8 cellular contexts compared by ENCODE assay signal in the genomic region with DNA sequence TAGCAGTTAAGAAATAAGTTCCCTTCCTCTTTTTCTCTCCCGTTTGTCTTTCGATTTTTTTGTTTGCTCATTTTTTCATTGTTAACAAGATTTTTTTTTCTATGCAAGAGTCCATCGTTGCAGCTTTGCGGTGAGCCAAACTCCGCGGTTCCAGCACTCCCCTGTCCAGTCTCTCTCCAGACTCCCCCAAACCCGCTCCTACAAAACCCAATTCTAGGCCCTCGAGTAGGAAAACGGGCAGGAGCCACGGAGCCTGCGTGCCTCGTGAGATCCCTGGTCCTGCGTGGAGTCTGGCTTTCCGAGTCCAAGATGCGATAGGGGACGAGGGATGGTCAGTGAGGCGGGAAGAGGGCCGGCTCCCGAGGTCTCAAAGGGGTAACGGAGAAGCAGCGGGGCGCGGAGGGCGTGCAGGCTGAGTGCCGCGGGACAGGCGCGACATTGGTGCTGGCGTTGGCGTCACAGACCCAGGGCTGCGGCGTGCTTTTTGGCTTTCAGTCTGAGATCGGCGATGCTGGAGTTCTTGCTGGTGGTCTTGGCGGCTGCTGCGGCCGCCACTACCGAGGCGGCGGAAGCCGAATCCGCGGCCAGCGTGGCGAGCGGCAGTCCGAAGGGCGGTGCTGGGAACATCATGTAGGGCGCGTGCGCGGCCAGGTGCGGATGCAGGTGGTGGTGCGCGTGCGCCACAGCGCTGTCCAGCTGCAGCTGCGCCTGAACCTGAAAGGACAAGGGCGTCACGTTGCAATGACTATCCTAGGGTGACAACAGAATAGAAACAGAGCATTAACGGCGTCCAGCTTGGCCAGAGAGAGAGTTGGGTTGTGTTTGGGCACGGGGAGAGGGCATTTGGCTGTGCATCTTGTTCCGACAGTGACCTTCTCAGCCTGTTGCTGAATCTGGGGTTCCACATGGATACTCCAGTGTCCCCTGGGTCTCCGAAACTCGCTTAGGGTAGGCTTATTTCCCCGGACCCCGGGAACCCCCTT. TPM values are rescaled to one million over a fixed set of nuclear protein-coding genes. Genes with fewer than 3 reads are reported as not detected.
DNase-seq lines count a peak whose midpoint lies in the region; ATAC-seq and TF ChIP-seq lines count a peak whose summit lies in the region.

No MANE protein-coding gene starts in this region.

- intact Hi-C loops in body of pancreas (cut with DNase I) (no loop called here), left colon (cut with DNase I, micrococcal nuclease) (no loop called here)

- peaks cover 7% of the 10 kb centered on the region for H3K4me1 ChIP-seq in KMS-11 (ENCODE audit: low read depth, poor library complexity, severe bottlenecking)
- peaks cover 11% of the 10 kb centered on the region for H3K4me1 ChIP-seq in body of pancreas
- H3K4me1 ChIP-seq in GM23248 (ENCODE audit: insufficient read depth): no peaks in the 10 kb centered on the region; the same call in 1 of the 2 replicates

- no peak overlapping the region for H3K27ac ChIP-seq in KMS-11
- H3K27ac ChIP-seq in body of pancreas: no peak overlapping the region
- no peak overlapping the region for H3K27ac ChIP-seq in GM23248

- in situ Hi-C loops in GM23248 (cut with MboI): no loop called here

- H3K27ac Mint-ChIP-seq in T-helper 1 cell treated with Interleukin-12 subunit alpha and Interleukin-12 subunit beta and Interleukin-4 antibody, amounts not matched to agents 30 μg/mL and 1 μg/mL, for 36 hours: peak overlapping the region; percentile 69

- H4K20me1 ChIP-seq in KMS-11 (ENCODE audit: insufficient read depth): no peaks in the 10 kb centered on the region
- H4K20me1 ChIP-seq in GM23248 (ENCODE audit: insufficient read depth): no peaks in the 10 kb centered on the region

- peak overlapping the region; percentile 94 for H3K4me2 ChIP-seq in KMS-11
- H3K4me2 ChIP-seq in GM23248 (ENCODE audit: unreplicated experiment): no peak overlapping the region

- WGBS in body of pancreas, 2 donors: 1 to 3% methylated on average over 41 to 68 of the region's 68 CpGs
- 95% methylated on average over 67 to 68 of the region's 68 CpGs for WGBS in GM23248 (ENCODE audit: low coverage in 1 of 2, low lambda C conversion rate in 2 of 2, missing lambda C conversion rate in 2 of 2), 2 experiments

- H3K79me2 ChIP-seq in KMS-11 (ENCODE audit: insufficient read depth, low read depth): no peaks in the 10 kb centered on the region
- H3K79me2 ChIP-seq in GM23248 (ENCODE audit: insufficient read depth): peaks cover 22% of the 10 kb centered on the region

- H3K4me1 Mint-ChIP-seq in T-helper 1 cell treated with Interleukin-12 subunit alpha and Interleukin-12 subunit beta and Interleukin-4 antibody, amounts not matched to agents 30 μg/mL and 1 μg/mL, for 36 hours (ENCODE audit: low read depth): peaks cover 10% of the 10 kb centered on the region

- peak; percentile 80 for DNase-seq in DMS53 treated with DMSO at 0.1 percent for 48 hours (lab: John Stamatoyannopoulos, UW; ENCODE audit: unreplicated experiment)
- DNase-seq in body of pancreas: peak; percentile 85 to 89 (median 88)
- DNase-seq in left colon: peak; percentile 81 to 84
- DNase-seq in stimulated activated CD4-positive, alpha-beta T cell treated with anti-CD3 and anti-CD28 coated beads, Interleukin-4, amount 100 ng/mL, for 24 hours: peak; percentile 70
- no peak for DNase-seq in GM23248

- TF ChIP-seq CTCF in KMS-11 (conservative IDR thresholded peaks at IDR 0.05; ENCODE audit: low read depth, low read length): no peak
- TF ChIP-seq CTCF in body of pancreas (IDR thresholded peaks at IDR 0.05): peak in 1 of 7 experiments; percentile 13

- H3K36me3 Mint-ChIP-seq in T-helper 1 cell treated with Interleukin-12 subunit alpha and Interleukin-12 subunit beta and Interleukin-4 antibody, amounts not matched to agents 30 μg/mL and 1 μg/mL, for 36 hours (ENCODE audit: low read depth): no peaks in the 10 kb centered on the region

- peak in 1 of 3 donors; percentile 14 for TF ChIP-seq POLR2A in body of pancreas (IDR thresholded peaks at IDR 0.05)

- H3K27me3 Mint-ChIP-seq in T-helper 1 cell treated with Interleukin-12 subunit alpha and Interleukin-12 subunit beta and Interleukin-4 antibody, amounts not matched to agents 30 μg/mL and 1 μg/mL, for 36 hours (ENCODE audit: low read depth): peaks cover 94% of the 10 kb centered on the region

- peak overlapping the region; percentile 54; the same call in 1 of the 2 replicates for H3K9ac ChIP-seq in KMS-11
- no peak overlapping the region for H3K9ac ChIP-seq in GM23248

- H3K9me2 ChIP-seq in GM23248 (ENCODE audit: insufficient read depth): no peaks in the 10 kb centered on the region

- H3K27me3 ChIP-seq in KMS-11 (ENCODE audit: insufficient read depth, low read depth): no peaks in the 10 kb centered on the region
- peaks cover 0 to 48% of the 10 kb centered on the region in 2 donors for H3K27me3 ChIP-seq in body of pancreas
- no peaks in the 10 kb centered on the region for H3K27me3 ChIP-seq in GM23248 (replicated peaks; ENCODE audit: insufficient read depth)

- H2AFZ ChIP-seq in KMS-11 (ENCODE audit: low read depth): peak overlapping the region; percentile 99
- H2AFZ ChIP-seq in GM23248: no peak overlapping the region

- peak overlapping the region; percentile 95 for H3K4me3 ChIP-seq in KMS-11 (IDR thresholded peaks at IDR 0.05; ENCODE audit: insufficient read depth, low read depth, low read length)
- peak overlapping the region; percentile 38 to 67 for H3K4me3 ChIP-seq in body of pancreas
- no peak overlapping the region for H3K4me3 ChIP-seq in GM23248

- H3K9me3 ChIP-seq in body of pancreas (no peaks in the 10 kb centered on the region), GM23248 (ENCODE audit: low read depth) (no peaks in the 10 kb centered on the region)

- H3K36me3 ChIP-seq in KMS-11 (ENCODE audit: insufficient read depth) (no peaks in the 10 kb centered on the region), body of pancreas (replicated peaks in 1 of 2; ENCODE audit: insufficient read depth in 1 of 2, low read depth in 2 of 2) (no peaks in the 10 kb centered on the region), GM23248 (ENCODE audit: low read depth) (peaks cover 32% of the 10 kb centered on the region)

- H3K4me3 Mint-ChIP-seq in T-helper 1 cell treated with Interleukin-12 subunit alpha and Interleukin-12 subunit beta and Interleukin-4 antibody, amounts not matched to agents 30 μg/mL and 1 μg/mL, for 36 hours: peak overlapping the region; percentile 85

- H3F3A ChIP-seq in GM23248 (ENCODE audit: insufficient read depth): no peaks in the 10 kb centered on the region

- H3K9me3 Mint-ChIP-seq in T-helper 1 cell treated with Interleukin-12 subunit alpha and Interleukin-12 subunit beta and Interleukin-4 antibody, amounts not matched to agents 30 μg/mL and 1 μg/mL, for 36 hours: no peaks in the 10 kb centered on the region

- ATAC-seq in GM21576 (IDR thresholded peaks at IDR 0.05; ENCODE audit: unreplicated experiment) (peak; percentile 84), body of pancreas (peak; percentile 98), left colon (peak; percentile 100)

RNA-seq across cellular contexts. Expression of gene SHOX2, which starts 8.4 kb away (rescaled TPM):
- total RNA-seq in body of pancreas (under 1 TPM in 1 of 2 donors, not detected in 1; 0.26 TPM), left colon (under 1 TPM; 0.09 to 0.36 TPM)
- total RNA-seq in GM23248 (2014; rRNA removed; shearing (Covaris generic)): 16.1 and 17.7 TPM in 2 replicates
- 10.5 and 10.6 TPM in 2 replicates for polyA plus RNA-seq in GM23248 (2016; fragmentation: Nextera tagmentation; extraction: Ambion mirVana)

RNA-seq across cellular contexts. Expression of gene RSRC1, which starts 12.0 kb away (rescaled TPM):
- total RNA-seq in body of pancreas (10 to 100 TPM; 18.5 to 21.5 TPM), left colon (10 to 100 TPM; 24.9 to 30.6 TPM)
- 30.7 and 34.6 TPM in 2 replicates for total RNA-seq in GM23248 (2014; rRNA removed; shearing (Covaris generic))
- polyA plus RNA-seq in GM23248 (2016; fragmentation: Nextera tagmentation; extraction: Ambion mirVana): 28.5 and 30.2 TPM in 2 replicates

Comparison
In these comparisons a context has a peak if more than half of its experiments do, and no peak if none do; other contexts are left out.
1. RNA of gene SHOX2, which starts 8.4 kb away (total RNA-seq): 16.1 to 17.7 TPM in GM23248; 0.09 to 0.36 TPM in left colon and 0.26 TPM in body of pancreas; every median in the first group is over 10 times any median in the second.
2. Peak in every context shown above with its lines, with median percentiles within 50 percentile points of each other: ATAC-seq.